8 cellular contexts compared by ENCODE assay signal in genomic region chr14:91367173-91368171, GRCh38. TPM values are rescaled to one million over a fixed set of nuclear protein-coding genes. Genes with fewer than 3 reads are reported as not detected.
DNase-seq lines count a peak whose midpoint lies in the region; ATAC-seq lines count a peak whose summit lies in the region.

No MANE protein-coding gene starts in this region.

- peak; percentile 95 for DNase-seq in Daoy (ENCODE audit: low read depth)
- peak; percentile 38 to 82 (median 74) for DNase-seq in T-helper 2 cell
- DNase-seq in dermis blood vessel endothelial cell, result peak; percentile 52
- peak in 2 of 3 experiments; percentile 43 to 50 for DNase-seq in stimulated activated CD4-positive, alpha-beta T cell treated with anti-CD3 and anti-CD28 coated beads, TNF-alpha, amount 100 ng/mL, for 24 hours (ENCODE audit: low read depth in 3 of 3)
- no peak for DNase-seq in HUDEP-2 (lab: John Stamatoyannopoulos, UW; ENCODE audit: unreplicated experiment in 76 of 76)
- no peak for DNase-seq in occipital lobe (lab: John Stamatoyannopoulos, UW)

- ATAC-seq in GM19395 (IDR thresholded peaks at IDR 0.05; ENCODE audit: unreplicated experiment) (peak; percentile 76), HG03432 (IDR thresholded peaks at IDR 0.05; ENCODE audit: unreplicated experiment) (peak; percentile 60)

RNA-seq across cellular contexts. Expression of gene CCDC88C, which starts 50.1 kb away (rescaled TPM):
- 6.1 and 7.2 TPM in 2 replicates for total RNA-seq in Daoy (2014; rRNA removed; shearing (Covaris generic))
- 31.1 and 50.0 TPM in 2 replicates for total RNA-seq in dermis blood vessel endothelial cell
- total RNA-seq in occipital lobe, result 14.3 TPM

Comparison
In these comparisons a context has a peak if more than half of its experiments do, and no peak if none do; other contexts are left out.
1. DNase-seq: peak in Daoy (single experiment), T-helper 2 cell (5 of 5), dermis blood vessel endothelial cell (single experiment) and stimulated activated CD4-positive, alpha-beta T cell treated with anti-CD3 and anti-CD28 coated beads, TNF-alpha, amount 100 ng/mL, for 24 hours (2 of 3); none in HUDEP-2 (0 of 76) and occipital lobe (single experiment).